ENCODE assay signal across 1 cellular context in genomic region chr3:167976880-167977498, GRCh38.
TF ChIP-seq lines count a peak whose summit lies in the region.

No MANE protein-coding gene starts in this region.

TF ChIP-seq in HepG2, 621 proteins besides CTCF, POLR2A, EP300 and RAD21 (continued from another document and continues in another):
- TF ChIP-seq ZNF512B (CRISPR knock-in tag; IDR thresholded peaks at IDR 0.05; ENCODE audit: borderline replicate concordance) (no peak), RXRA (CRISPR knock-in tag; IDR thresholded peaks at IDR 0.05) (no peak), ATF1 (CRISPR knock-in tag; IDR thresholded peaks at IDR 0.05) (no peak), ZFP82 (CRISPR knock-in tag; IDR thresholded peaks at IDR 0.05; ENCODE audit: borderline replicate concordance) (no peak), ZNF784 (CRISPR knock-in tag; IDR thresholded peaks at IDR 0.05; ENCODE audit: borderline replicate concordance) (no peak), ZNF710 (CRISPR knock-in tag; IDR thresholded peaks at IDR 0.05; ENCODE audit: borderline replicate concordance) (peak; percentile 78; the same call in 1 of the 2 replicates), DPF2 (CRISPR knock-in tag; IDR thresholded peaks at IDR 0.05; ENCODE audit: borderline replicate concordance, low read depth) (peak; percentile 52; the same call in 1 of the 2 replicates), AFF4 (CRISPR knock-in tag; IDR thresholded peaks at IDR 0.05) (no peak), SALL2 (CRISPR knock-in tag; IDR thresholded peaks at IDR 0.05) (no peak), DNMT1 (CRISPR knock-in tag; IDR thresholded peaks at IDR 0.05) (no peak), ZNF724P (CRISPR knock-in tag; IDR thresholded peaks at IDR 0.05; ENCODE audit: borderline replicate concordance) (no peak), KDM6A (CRISPR knock-in tag; IDR thresholded peaks at IDR 0.05; ENCODE audit: low read depth) (no peak; the same call in 1 of the 2 replicates), KAT8 (CRISPR knock-in tag; IDR thresholded peaks at IDR 0.05) (no peak), MATR3 (CRISPR knock-in tag; IDR thresholded peaks at IDR 0.05) (no peak), ZFP36 (IDR thresholded peaks at IDR 0.05; ENCODE audit: borderline replicate concordance, low read depth, low read length, partially characterized antibody) (no peak), ZNF790 (CRISPR knock-in tag; IDR thresholded peaks at IDR 0.05; ENCODE audit: borderline replicate concordance) (no peak), MAX (IDR thresholded peaks at IDR 0.05) (peak; percentile 19; the same call in 1 of the 2 replicates), ZNF512 (CRISPR knock-in tag; IDR thresholded peaks at IDR 0.05) (no peak), ATF3 (CRISPR knock-in tag; IDR thresholded peaks at IDR 0.05) (no peak), CCDC6 (CRISPR knock-in tag; IDR thresholded peaks at IDR 0.05) (no peak), GPBP1L1 (CRISPR knock-in tag; IDR thresholded peaks at IDR 0.05) (no peak), TEAD3 (CRISPR knock-in tag; optimal IDR thresholded peaks at IDR 0.05; ENCODE audit: borderline replicate concordance) (peak; percentile 16), TCF12 (IDR thresholded peaks at IDR 0.05) (no peak), TCF12 (CRISPR knock-in tag; IDR thresholded peaks at IDR 0.05) (no peak), TRIM24 (CRISPR knock-in tag; IDR thresholded peaks at IDR 0.05) (no peak), ZNF552 (CRISPR knock-in tag; IDR thresholded peaks at IDR 0.05; ENCODE audit: borderline replicate concordance) (no peak), ZNF83 (CRISPR knock-in tag; IDR thresholded peaks at IDR 0.05; ENCODE audit: borderline replicate concordance) (no peak), ZNF777 (CRISPR knock-in tag; IDR thresholded peaks at IDR 0.05) (no peak), LCORL (IDR thresholded peaks at IDR 0.05) (no peak), LCORL (CRISPR knock-in tag; IDR thresholded peaks at IDR 0.05) (no peak), HNF4G (IDR thresholded peaks at IDR 0.05; ENCODE audit: borderline replicate concordance, low read depth, low read length) (0 out of 2 replicates have a peak, but pooled peaks have one; percentile 20), HNF4G (CRISPR knock-in tag; IDR thresholded peaks at IDR 0.05; ENCODE audit: borderline replicate concordance, low read depth) (no peak), E2F1 (CRISPR knock-in tag; IDR thresholded peaks at IDR 0.05) (no peak), TAF15 (IDR thresholded peaks at IDR 0.05; ENCODE audit: low read depth, low read length, poor library complexity, severe bottlenecking) (no peak), PCBP2 (optimal IDR thresholded peaks at IDR 0.05; ENCODE audit: low read depth, low read length, poor library complexity, severe bottlenecking) (no peak), ASH2L (IDR thresholded peaks at IDR 0.05; ENCODE audit: insufficient read length, low read depth, low read length) (no peak), TGIF2 (CRISPR knock-in tag; IDR thresholded peaks at IDR 0.05) (no peak), KLF16 (CRISPR knock-in tag; IDR thresholded peaks at IDR 0.05) (no peak), AHR (CRISPR knock-in tag; IDR thresholded peaks at IDR 0.05) (no peak), SCMH1 (CRISPR knock-in tag; IDR thresholded peaks at IDR 0.05; ENCODE audit: borderline replicate concordance) (no peak), ATM (IDR thresholded peaks at IDR 0.05; ENCODE audit: borderline replicate concordance) (no peak), ZNF296 (CRISPR knock-in tag; conservative IDR thresholded peaks at IDR 0.05) (no peak), RNF219 (CRISPR knock-in tag; IDR thresholded peaks at IDR 0.05) (no peak), MIXL1 (CRISPR knock-in tag; IDR thresholded peaks at IDR 0.05) (peak; percentile 88), CC2D1A (CRISPR knock-in tag; IDR thresholded peaks at IDR 0.05) (no peak), TBX3 (IDR thresholded peaks at IDR 0.05; ENCODE audit: borderline replicate concordance) (no peak), GPN1 (CRISPR knock-in tag; IDR thresholded peaks at IDR 0.05; ENCODE audit: borderline replicate concordance) (no peak), NFYC (CRISPR knock-in tag; IDR thresholded peaks at IDR 0.05) (no peak), ZNF766 (CRISPR knock-in tag; IDR thresholded peaks at IDR 0.05; ENCODE audit: borderline replicate concordance) (no peak), E2F2 (CRISPR knock-in tag; IDR thresholded peaks at IDR 0.05; ENCODE audit: borderline replicate concordance) (no peak), ISX (CRISPR knock-in tag; conservative IDR thresholded peaks at IDR 0.05) (no peak), ZNF558 (CRISPR knock-in tag; IDR thresholded peaks at IDR 0.05; ENCODE audit: borderline replicate concordance) (no peak), RELA (CRISPR knock-in tag; IDR thresholded peaks at IDR 0.05) (no peak), ZNF557 (CRISPR knock-in tag; IDR thresholded peaks at IDR 0.05) (no peak)
